Comparison of ENCODE assay signal across 8 cellular contexts in the genomic region with DNA sequence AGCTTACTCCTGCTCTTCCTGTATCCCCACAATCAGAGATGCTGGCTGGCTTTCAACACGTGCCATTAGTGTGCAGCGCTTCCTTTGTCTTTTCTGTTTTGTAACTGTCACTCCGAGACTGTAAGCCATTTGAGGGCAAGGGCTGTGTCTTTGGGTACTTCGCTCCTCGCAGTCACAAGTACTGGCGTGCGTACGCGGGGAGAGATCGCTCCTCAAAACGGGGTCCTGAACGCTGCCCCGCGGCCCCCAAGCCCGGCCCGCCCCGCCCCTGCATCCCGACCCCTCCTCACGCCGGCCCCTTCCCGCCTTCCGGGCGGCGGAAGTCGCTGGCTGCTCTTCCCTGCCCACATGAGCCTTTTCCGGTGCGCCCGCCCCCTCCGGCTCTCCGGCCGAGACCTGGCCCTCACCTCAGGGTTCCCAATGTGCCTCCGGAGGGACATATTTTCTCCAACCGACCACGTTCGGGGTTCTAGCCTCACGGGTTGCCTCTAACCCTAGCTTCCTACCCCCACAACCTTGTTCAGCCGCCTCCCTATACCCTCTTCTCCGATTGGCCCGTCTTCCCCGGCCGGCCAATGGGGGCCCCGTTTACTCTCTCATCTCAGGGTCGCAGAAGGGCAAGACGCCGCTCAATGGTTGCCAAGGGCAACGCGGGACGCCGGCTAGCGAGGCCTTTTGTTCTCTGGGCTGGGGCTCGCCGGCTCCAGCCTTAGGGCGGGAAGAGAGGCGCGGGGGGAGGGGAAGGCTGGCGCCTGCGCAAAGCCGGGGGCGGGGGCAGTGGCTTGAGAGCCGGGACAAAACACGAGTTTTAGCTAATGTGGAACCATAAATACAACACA. TPM values are rescaled to one million over a fixed set of nuclear protein-coding genes. Genes with fewer than 3 reads are reported as not detected.
DNase-seq lines count a peak whose midpoint lies in the region; ATAC-seq and TF ChIP-seq lines count a peak whose summit lies in the region.

A gene with protein sequence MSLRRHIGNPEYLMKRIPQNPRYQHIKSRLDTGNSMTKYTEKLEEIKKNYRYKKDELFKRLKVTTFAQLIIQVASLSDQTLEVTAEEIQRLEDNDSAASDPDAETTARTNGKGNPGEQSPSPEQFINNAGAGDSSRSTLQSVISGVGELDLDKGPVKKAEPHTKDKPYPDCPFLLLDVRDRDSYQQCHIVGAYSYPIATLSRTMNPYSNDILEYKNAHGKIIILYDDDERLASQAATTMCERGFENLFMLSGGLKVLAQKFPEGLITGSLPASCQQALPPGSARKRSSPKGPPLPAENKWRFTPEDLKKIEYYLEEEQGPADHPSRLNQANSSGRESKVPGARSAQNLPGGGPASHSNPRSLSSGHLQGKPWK (minus strand): TSS at position 490 of the 839 bp plus-strand sequence. CDS start 50 bp downstream, at position 440.

- H3K27ac Mint-ChIP-seq in activated T-cell treated with anti-CD3 and anti-CD28 coated beads, Interleukin-2, amount 50 U/mL, for 24 hours = peak within 1 kb of the TSS; percentile 99

- peak within 1 kb of the TSS; percentile 94 for H2AFZ ChIP-seq in PC-9

- peaks cover 18% of the 10 kb centered on the region for H3K36me3 Mint-ChIP-seq in activated T-cell treated with anti-CD3 and anti-CD28 coated beads, Interleukin-2, amount 50 U/mL, for 24 hours (ENCODE audit: low read depth)

- H3K27me3 Mint-ChIP-seq in activated T-cell treated with anti-CD3 and anti-CD28 coated beads, Interleukin-2, amount 50 U/mL, for 24 hours = no peaks in the 10 kb centered on the region

- H3K4me3 Mint-ChIP-seq in activated T-cell treated with anti-CD3 and anti-CD28 coated beads, Interleukin-2, amount 50 U/mL, for 24 hours = peak within 1 kb of the TSS; percentile 99

- no peaks in the 10 kb centered on the region for H3K36me3 ChIP-seq in PC-9 (ENCODE audit: low read depth)

- H3K27ac ChIP-seq in PC-9 = peak within 1 kb of the TSS; percentile 65

- TF ChIP-seq CTCF in PC-9 (conservative IDR thresholded peaks at IDR 0.05) (no peak), epithelial cell of proximal tubule (conservative IDR thresholded peaks at IDR 0.05; ENCODE audit: low read depth, low read length) (no peak)

- peaks cover 5% of the 10 kb centered on the region; the same call in 1 of the 2 replicates for H3K79me2 ChIP-seq in PC-9 (ENCODE audit: low read depth)

- peak; percentile 99 for ATAC-seq in GM21717 (IDR thresholded peaks at IDR 0.05; ENCODE audit: unreplicated experiment)

- intact Hi-C loops in PC-9 (cut with micrococcal nuclease; ENCODE audit: unreplicated experiment) = loop anchor here (1.0 kb wide), 2 partner anchors 46 to 235 kb away; a partner anchor contains a TSS

- H3K9me3 ChIP-seq in PC-9 (ENCODE audit: insufficient read depth, low read depth) = no peaks in the 10 kb centered on the region

- no TSS peak for BruUV-seq in PC-9 (replicated peaks; lab: Mats Ljungman, UMichigan)

- H4K20me1 ChIP-seq in PC-9 (ENCODE audit: insufficient read depth) = no peaks in the 10 kb centered on the region

- peaks cover 11% of the 10 kb centered on the region for H3F3A ChIP-seq in PC-9 (ENCODE audit: insufficient read depth, low read depth)

- DNase-seq in DMS153 (lab: John Stamatoyannopoulos, UW) = peak; percentile 97
- peak; percentile 97 for DNase-seq in Jurkat, Clone E6-1 (ENCODE audit: low read depth, low spot score)
- peak; percentile 93 to 99 for DNase-seq in PC-9
- DNase-seq in activated T-cell treated with anti-CD3 and anti-CD28 coated beads, Interleukin-2, amount 50 U/mL, for 24 hours = peak; percentile 97
- DNase-seq in epithelial cell of proximal tubule (ENCODE audit: low read depth) = peak; percentile 50
- DNase-seq in mucosa of gallbladder (ENCODE audit: low spot score) = peak; percentile 98
- peak; percentile 93 for DNase-seq in stimulated activated CD8-positive, alpha-beta memory T cell treated with anti-CD3 and anti-CD28 coated beads, Interleukin-4, amount 100 ng/mL, for 24 hours (ENCODE audit: low read depth)

- peaks cover 55% of the 10 kb centered on the region for H3K4me1 Mint-ChIP-seq in activated T-cell treated with anti-CD3 and anti-CD28 coated beads, Interleukin-2, amount 50 U/mL, for 24 hours (ENCODE audit: low read depth)

- peaks cover 2% of the 10 kb centered on the region for H3K9me3 Mint-ChIP-seq in activated T-cell treated with anti-CD3 and anti-CD28 coated beads, Interleukin-2, amount 50 U/mL, for 24 hours

- peak within 1 kb of the TSS; percentile 72 for H3K4me3 ChIP-seq in Jurkat, Clone E6-1 (ENCODE audit: low read length)
- H3K4me3 ChIP-seq in PC-9 (peak within 1 kb of the TSS; percentile 73), epithelial cell of proximal tubule (ENCODE audit: low read depth, low read length) (peak within 1 kb of the TSS; percentile 86)

- peak within 1 kb of the TSS; percentile 90 for H3K4me2 ChIP-seq in PC-9

- H3K27me3 ChIP-seq in PC-9 (ENCODE audit: insufficient read depth, low read depth) = no peaks in the 10 kb centered on the region

- CTCF ChIA-PET in PC-9 (lab: Charles Lee) = interaction anchor here (0.6 kb wide), 1 partner anchor 12 kb away, joined by 8 read pairs; no protein-coding TSS in a partner anchor

- peaks cover 15% of the 10 kb centered on the region for H3K4me1 ChIP-seq in PC-9 (replicated peaks; ENCODE audit: insufficient read depth)

- POLR2A ChIA-PET in PC-9 (lab: Charles Lee; ENCODE audit: unreplicated experiment) = interaction anchor here (0.6 to 1.3 kb wide), 5 partner anchors 24 to 1570 kb away, joined by 3 to 34 read pairs (median 4); a partner anchor contains a TSS

- no peaks in the 10 kb centered on the region for H3K9me2 ChIP-seq in PC-9 (ENCODE audit: insufficient read depth)

RNA-seq across cellular contexts. Expression of the gene that starts here (rescaled TPM):
- polyA plus RNA-seq in Jurkat, Clone E6-1 (2012; ENCODE audit: insufficient read depth, insufficient read length) = 28.0 TPM
- total RNA-seq in PC-9 (2021) = 16.3 and 18.0 TPM in 2 replicates
- total RNA-seq in epithelial cell of proximal tubule = 19.1 and 22.0 TPM in 2 replicates
- total RNA-seq in mucosa of gallbladder = 15.7 TPM

Comparison
In these comparisons a context has a peak if more than half of its experiments do, and no peak if none do; other contexts are left out.
1. Peak in every context shown above with its lines: DNase-seq, ATAC-seq, H3K4me3 ChIP-seq and H3K27ac ChIP-seq.